In genomic region chr17:74213897-74214386, GRCh38 we compare ENCODE assay signal across 1 cellular context.
TF ChIP-seq lines count a peak whose summit lies in the region.

No MANE protein-coding gene starts in this region.

TF ChIP-seq in GM23338, 12 proteins besides CTCF, POLR2A, EP300 and RAD21 (continued from another document):
- TF ChIP-seq ZNF462 (CRISPR knock-in tag; IDR thresholded peaks at IDR 0.05) = no peak
- no peak for TF ChIP-seq POLR2AphosphoS5 (IDR thresholded peaks at IDR 0.05; ENCODE audit: low read depth)
- TF ChIP-seq CREB1 (CRISPR knock-in tag; IDR thresholded peaks at IDR 0.05; ENCODE audit: low read depth) = no peak
- no peak for TF ChIP-seq EZH2phosphoT487 (IDR thresholded peaks at IDR 0.05; ENCODE audit: unreplicated experiment)
- no peak for TF ChIP-seq NANOG (IDR thresholded peaks at IDR 0.05; ENCODE audit: borderline replicate concordance)
- TF ChIP-seq STAT1 (IDR thresholded peaks at IDR 0.05; ENCODE audit: unreplicated experiment) = no peak
- no peak for TF ChIP-seq ZNF331 (CRISPR knock-in tag; IDR thresholded peaks at IDR 0.05; ENCODE audit: low read depth)
- TF ChIP-seq ETS1 (IDR thresholded peaks at IDR 0.05) = no peak
- no peak for TF ChIP-seq REST (IDR thresholded peaks at IDR 0.05; ENCODE audit: unreplicated experiment)
- TF ChIP-seq JUNB (IDR thresholded peaks at IDR 0.05; ENCODE audit: unreplicated experiment) = no peak
